ENCODE assay signal across 25 cellular contexts in genomic region chr6:90663873-90664272, GRCh38.
DNase-seq lines count a peak whose midpoint lies in the region; ATAC-seq and TF ChIP-seq lines count a peak whose summit lies in the region.
"Had no signal": no experiment of that assay in that cellular context is flagged by ENCODE, and none has a peak within 500 bp of the region (broad histone marks: within the 10 kb centered on the region; RNA-seq: fewer than 3 reads in every experiment).

No MANE protein-coding gene starts in this region.

- TF ChIP-seq CTCF in mammary epithelial cell (conservative IDR thresholded peaks at IDR 0.05 in 1 of 2, IDR thresholded peaks at IDR 0.05 in 1 of 2; ENCODE audit: extremely low read depth in 1 of 2, insufficient read depth in 1 of 2, low read depth in 1 of 2, low read length in 2 of 2) (no peak), MCF 10A (IDR thresholded peaks at IDR 0.05; ENCODE audit: unreplicated experiment) (no peak), upper lobe of left lung (IDR thresholded peaks at IDR 0.05) (no peak)

- H3K36me3 Mint-ChIP-seq in MCF 10A (ENCODE audit: insufficient read depth, unreplicated experiment), result no peaks in the 10 kb centered on the region
- H3K36me3 Mint-ChIP-seq: CD8-positive, alpha-beta T cell had no signal

- ATAC-seq in GM19351 (IDR thresholded peaks at IDR 0.05; ENCODE audit: unreplicated experiment), result no peak
- ATAC-seq in GM19328 (IDR thresholded peaks at IDR 0.05; ENCODE audit: unreplicated experiment), result no peak
- no peak for ATAC-seq in upper lobe of left lung (ENCODE audit: low FRiP score in 2 of 2)
- ATAC-seq: CD8-positive, alpha-beta T cell; Right ventricle myocardium inferior had no signal

- no peak overlapping the region for H3K4me3 ChIP-seq in mammary epithelial cell (replicated peaks in 1 of 3; ENCODE audit: insufficient read depth in 1 of 3, low read depth in 2 of 3, low read length in 3 of 3)
- H3K4me3 ChIP-seq in upper lobe of left lung, result no peak overlapping the region
- H3K4me3 ChIP-seq: Peyer's patch had no signal

- WGBS in mammary epithelial cell (ENCODE audit: low coverage, missing lambda C conversion rate), result 57% methylated on average over 3 of the region's 3 CpGs
- 89 to 91% methylated on average over 3 of the region's 3 CpGs for WGBS in upper lobe of left lung, 2 donors

- CTCF ChIA-PET in mammary epithelial cell (lab: Charles Lee; ENCODE audit: low non-redundant PET), result no interaction called here
- CTCF ChIA-PET in MCF 10A (lab: Yijun Ruan, JAX), result interaction anchor here (0.6 kb wide), 1 partner anchor 611 kb away, joined by 3 read pairs; no protein-coding TSS in a partner anchor

- dilution Hi-C loops in mammary epithelial cell (cut with HindIII; ENCODE audit: low sequenced_read_pairs), result no loop called here

- no peaks in the 10 kb centered on the region for H3K4me1 Mint-ChIP-seq in MCF 10A (ENCODE audit: insufficient read depth, unreplicated experiment)

- no peak for TF ChIP-seq EP300 in upper lobe of left lung (IDR thresholded peaks at IDR 0.05)

- no peak overlapping the region for H3K9ac ChIP-seq in mammary epithelial cell (ENCODE audit: insufficient read depth, low read length)

- no peak overlapping the region for H2AFZ ChIP-seq in mammary epithelial cell (ENCODE audit: low read depth, low read length)

- H3K27ac ChIP-seq in mammary epithelial cell (ENCODE audit: insufficient read depth, low read depth, low read length) (no peak overlapping the region), upper lobe of left lung (no peak overlapping the region)
- H3K27ac ChIP-seq: HL-60, Peyer's patch had no signal

- H3K36me3 ChIP-seq in mammary epithelial cell (ENCODE audit: insufficient read depth, low read length) (no peaks in the 10 kb centered on the region), upper lobe of left lung (no peaks in the 10 kb centered on the region)
- H3K36me3 ChIP-seq: Peyer's patch had no signal

- POLR2A ChIA-PET in MCF 10A (lab: Yijun Ruan, JAX), result no interaction called here

- H3K4me3 Mint-ChIP-seq in MCF 10A (ENCODE audit: unreplicated experiment), result no peak overlapping the region
- H3K4me3 Mint-ChIP-seq: CD8-positive, alpha-beta T cell; HFFc6; T-helper 1 cell treated with Interleukin-12 subunit alpha and Interleukin-12 subunit beta and Interleukin-4 antibody, amounts not matched to agents 30 μg/mL and 1 μg/mL, for 36 hours had no signal

- H3K4me2 ChIP-seq in mammary epithelial cell (ENCODE audit: insufficient read depth, low read depth, low read length), result no peak overlapping the region

- H3K27me3 Mint-ChIP-seq in MCF 10A (ENCODE audit: insufficient read depth, unreplicated experiment), result peaks cover 6% of the 10 kb centered on the region

- no peaks in the 10 kb centered on the region for H4K20me1 ChIP-seq in mammary epithelial cell (ENCODE audit: insufficient read depth, low read length)

- H3K4me1 ChIP-seq in mammary epithelial cell (ENCODE audit: insufficient read depth, low read length), result no peaks in the 10 kb centered on the region
- H3K4me1 ChIP-seq in upper lobe of left lung, result no peaks in the 10 kb centered on the region

- BruUV-seq in mammary epithelial cell (replicated peaks; lab: Mats Ljungman, UMichigan) (no TSS peak), MCF 10A (replicated peaks; lab: Mats Ljungman, UMichigan) (no TSS peak)

- H3K9me3 ChIP-seq in mammary epithelial cell (replicated peaks; ENCODE audit: insufficient read depth, low read length) (no peaks in the 10 kb centered on the region), upper lobe of left lung (peaks cover 0 to 5% (median 0%) of the 10 kb centered on the region in 4 donors)

- TF ChIP-seq POLR2A in upper lobe of left lung (IDR thresholded peaks at IDR 0.05), result no peak

- H3K9me3 Mint-ChIP-seq in MCF 10A (ENCODE audit: unreplicated experiment), result no peaks in the 10 kb centered on the region
- H3K9me3 Mint-ChIP-seq: T-helper 1 cell treated with Interleukin-12 subunit alpha and Interleukin-12 subunit beta and Interleukin-4 antibody, amounts not matched to agents 30 μg/mL and 1 μg/mL, for 36 hours had no signal

- DNase-seq in mammary epithelial cell (peak; percentile 21), MCF 10A (ENCODE audit: unreplicated experiment) (no peak), SW480 (ENCODE audit: low spot score) (peak; percentile 2), iPS DF 19.7 (ENCODE audit: low read depth, low spot score) (peak; percentile 17), upper lobe of left lung (no peak), NCI-H1105 treated with DMSO at 0.1 percent for 48 hours (lab: John Stamatoyannopoulos, UW) (no peak)
- DNase-seq: AML-193; C1 segment of cervical spinal cord; CD8-positive, alpha-beta T cell; DMS153; GF-D8; H7; HFFc6; NCI-H1436; NCI-H187 treated with DMSO at 0.1 percent for 48 hours; NCI-H2107; NCI-H2227 treated with DMSO at 0.1 percent for 48 hours; NCI-H510A treated with DMSO at 0.1 percent for 48 hours; NCI-H82; Peyer's patch had no signal

- no peaks in the 10 kb centered on the region for H3K79me2 ChIP-seq in mammary epithelial cell (ENCODE audit: insufficient read depth, low read length)

- no peaks in the 10 kb centered on the region for H3K27me3 ChIP-seq in mammary epithelial cell (ENCODE audit: insufficient read depth, low read length)
- H3K27me3 ChIP-seq in upper lobe of left lung, result no peaks in the 10 kb centered on the region
- H3K27me3 ChIP-seq: Peyer's patch had no signal

- no peak overlapping the region for H3K27ac Mint-ChIP-seq in MCF 10A (ENCODE audit: low read depth, unreplicated experiment)
- H3K27ac Mint-ChIP-seq: CD8-positive, alpha-beta T cell; HFFc6; T-helper 1 cell treated with Interleukin-12 subunit alpha and Interleukin-12 subunit beta and Interleukin-4 antibody, amounts not matched to agents 30 μg/mL and 1 μg/mL, for 36 hours had no signal

- in situ Hi-C loops in mammary epithelial cell (cut with MboI; ENCODE audit: low sequenced_read_pairs in 2 of 2), result no loop called here

- intact Hi-C loops in mammary epithelial cell (cut with micrococcal nuclease), result no loop called here
- intact Hi-C loops in MCF 10A (cut with micrococcal nuclease), result no loop called here

Comparison
In these comparisons a context has a peak if more than half of its experiments do, and no peak if none do; other contexts are left out.
1. DNase-seq: peak in mammary epithelial cell (single experiment), SW480 (single experiment) and iPS DF 19.7 (single experiment); none in MCF 10A (single experiment), upper lobe of left lung (0 of 2) and NCI-H1105 treated with DMSO at 0.1 percent for 48 hours (single experiment).